In genomic region chr9:35814841-35815543, GRCh38 we compare ENCODE assay signal across 8 cellular contexts.
A peak's percentile ranks its signal among the peaks of the same experiment; 100 is the strongest.
DNase-seq lines count a peak whose midpoint lies in the region; ATAC-seq, FAIRE-seq and TF ChIP-seq lines count a peak whose summit lies in the region.

HINT2 (minus strand) TSS chr9:35815042; CDS start chr9:35814979, 63 bp downstream.

- TF ChIP-seq CTCF in AG09319 (IDR thresholded peaks at IDR 0.05; ENCODE audit: low read depth, low read length), result no peak

- ATAC-seq in GM19035 (IDR thresholded peaks at IDR 0.05; ENCODE audit: unreplicated experiment) (peak; percentile 79), HG03354 (IDR thresholded peaks at IDR 0.05; ENCODE audit: poor library complexity, severe bottlenecking, unreplicated experiment) (peak; percentile 75)
- peak; percentile 86 to 87 for ATAC-seq in activated CD4-positive, CD25-positive, alpha-beta regulatory T cell treated with anti-CD3 and anti-CD28 coated beads, Interleukin-2, amount 50 U/mL, for 24 hours

- FAIRE-seq in islet of Langerhans (lab: Jason Lieb, UNC), result peak; percentile 94

- DNase-seq in AG09319 (ENCODE audit: extremely low read depth, low read depth) (peak; percentile 97), NCI-H446 treated with DMSO at 0.1 percent for 48 hours (lab: John Stamatoyannopoulos, UW) (peak; percentile 99), cerebellar cortex (ENCODE audit: low spot score) (peak; percentile 100)
- peak; percentile 96 for DNase-seq in stimulated activated CD4-positive, alpha-beta T cell treated with anti-CD3 and anti-CD28 coated beads, Interleukin-12 subunit alpha, Interleukin-12 subunit beta, amount 100 ng/mL, for 4 hours

Comparison
In these comparisons a context has a peak if more than half of its experiments do, and no peak if none do; other contexts are left out.
1. Peak in every context shown above with its lines: DNase-seq and ATAC-seq.